2 cellular contexts compared by ENCODE assay signal in the genomic region with DNA sequence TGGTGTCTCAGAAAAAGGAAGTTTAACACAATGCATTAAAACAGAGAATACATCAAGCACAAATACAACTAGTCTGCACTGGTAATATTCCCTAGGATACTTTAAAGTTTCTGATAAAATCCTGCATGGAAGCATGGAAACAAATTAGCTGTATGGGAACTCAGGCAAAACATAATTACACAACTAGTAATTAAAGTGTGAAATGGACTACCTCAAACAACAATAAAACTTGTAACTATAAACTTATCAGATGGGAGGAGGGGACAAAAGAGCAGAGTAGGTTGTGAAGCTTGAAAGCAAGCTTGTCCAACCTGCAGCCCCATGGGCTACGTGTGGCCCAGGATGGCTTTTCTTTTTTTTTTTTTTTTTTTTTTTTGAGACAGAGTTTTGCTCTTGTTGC.
TF ChIP-seq lines count a peak whose summit lies in the region.

No MANE protein-coding gene starts in this region.

TF ChIP-seq in SK-N-SH treated with all-trans-retinoic acid at 6 μM for 48 hours, 23 proteins besides CTCF, POLR2A, EP300 and RAD21 (continued from another document):
- TF ChIP-seq, protein P1, sequence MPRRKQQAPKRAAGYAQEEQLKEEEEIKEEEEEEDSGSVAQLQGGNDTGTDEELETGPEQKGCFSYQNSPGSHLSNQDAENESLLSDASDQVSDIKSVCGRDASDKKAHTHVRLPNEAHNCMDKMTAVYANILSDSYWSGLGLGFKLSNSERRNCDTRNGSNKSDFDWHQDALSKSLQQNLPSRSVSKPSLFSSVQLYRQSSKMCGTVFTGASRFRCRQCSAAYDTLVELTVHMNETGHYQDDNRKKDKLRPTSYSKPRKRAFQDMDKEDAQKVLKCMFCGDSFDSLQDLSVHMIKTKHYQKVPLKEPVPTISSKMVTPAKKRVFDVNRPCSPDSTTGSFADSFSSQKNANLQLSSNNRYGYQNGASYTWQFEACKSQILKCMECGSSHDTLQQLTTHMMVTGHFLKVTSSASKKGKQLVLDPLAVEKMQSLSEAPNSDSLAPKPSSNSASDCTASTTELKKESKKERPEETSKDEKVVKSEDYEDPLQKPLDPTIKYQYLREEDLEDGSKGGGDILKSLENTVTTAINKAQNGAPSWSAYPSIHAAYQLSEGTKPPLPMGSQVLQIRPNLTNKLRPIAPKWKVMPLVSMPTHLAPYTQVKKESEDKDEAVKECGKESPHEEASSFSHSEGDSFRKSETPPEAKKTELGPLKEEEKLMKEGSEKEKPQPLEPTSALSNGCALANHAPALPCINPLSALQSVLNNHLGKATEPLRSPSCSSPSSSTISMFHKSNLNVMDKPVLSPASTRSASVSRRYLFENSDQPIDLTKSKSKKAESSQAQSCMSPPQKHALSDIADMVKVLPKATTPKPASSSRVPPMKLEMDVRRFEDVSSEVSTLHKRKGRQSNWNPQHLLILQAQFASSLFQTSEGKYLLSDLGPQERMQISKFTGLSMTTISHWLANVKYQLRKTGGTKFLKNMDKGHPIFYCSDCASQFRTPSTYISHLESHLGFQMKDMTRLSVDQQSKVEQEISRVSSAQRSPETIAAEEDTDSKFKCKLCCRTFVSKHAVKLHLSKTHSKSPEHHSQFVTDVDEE (CRISPR knock-in tag; IDR thresholded peaks at IDR 0.05): no peak
- TF ChIP-seq TCF4 (CRISPR knock-in tag; IDR thresholded peaks at IDR 0.05; ENCODE audit: borderline replicate concordance): no peak
- TF ChIP-seq RARB (CRISPR knock-in tag; IDR thresholded peaks at IDR 0.05): no peak
- TF ChIP-seq, protein P2, sequence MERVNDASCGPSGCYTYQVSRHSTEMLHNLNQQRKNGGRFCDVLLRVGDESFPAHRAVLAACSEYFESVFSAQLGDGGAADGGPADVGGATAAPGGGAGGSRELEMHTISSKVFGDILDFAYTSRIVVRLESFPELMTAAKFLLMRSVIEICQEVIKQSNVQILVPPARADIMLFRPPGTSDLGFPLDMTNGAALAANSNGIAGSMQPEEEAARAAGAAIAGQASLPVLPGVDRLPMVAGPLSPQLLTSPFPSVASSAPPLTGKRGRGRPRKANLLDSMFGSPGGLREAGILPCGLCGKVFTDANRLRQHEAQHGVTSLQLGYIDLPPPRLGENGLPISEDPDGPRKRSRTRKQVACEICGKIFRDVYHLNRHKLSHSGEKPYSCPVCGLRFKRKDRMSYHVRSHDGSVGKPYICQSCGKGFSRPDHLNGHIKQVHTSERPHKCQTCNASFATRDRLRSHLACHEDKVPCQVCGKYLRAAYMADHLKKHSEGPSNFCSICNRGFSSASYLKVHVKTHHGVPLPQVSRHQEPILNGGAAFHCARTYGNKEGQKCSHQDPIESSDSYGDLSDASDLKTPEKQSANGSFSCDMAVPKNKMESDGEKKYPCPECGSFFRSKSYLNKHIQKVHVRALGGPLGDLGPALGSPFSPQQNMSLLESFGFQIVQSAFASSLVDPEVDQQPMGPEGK (CRISPR knock-in tag; IDR thresholded peaks at IDR 0.05; ENCODE audit: borderline replicate concordance): no peak
- no peak for TF ChIP-seq GLIS3 (CRISPR knock-in tag; IDR thresholded peaks at IDR 0.05)
- TF ChIP-seq, protein P3, sequence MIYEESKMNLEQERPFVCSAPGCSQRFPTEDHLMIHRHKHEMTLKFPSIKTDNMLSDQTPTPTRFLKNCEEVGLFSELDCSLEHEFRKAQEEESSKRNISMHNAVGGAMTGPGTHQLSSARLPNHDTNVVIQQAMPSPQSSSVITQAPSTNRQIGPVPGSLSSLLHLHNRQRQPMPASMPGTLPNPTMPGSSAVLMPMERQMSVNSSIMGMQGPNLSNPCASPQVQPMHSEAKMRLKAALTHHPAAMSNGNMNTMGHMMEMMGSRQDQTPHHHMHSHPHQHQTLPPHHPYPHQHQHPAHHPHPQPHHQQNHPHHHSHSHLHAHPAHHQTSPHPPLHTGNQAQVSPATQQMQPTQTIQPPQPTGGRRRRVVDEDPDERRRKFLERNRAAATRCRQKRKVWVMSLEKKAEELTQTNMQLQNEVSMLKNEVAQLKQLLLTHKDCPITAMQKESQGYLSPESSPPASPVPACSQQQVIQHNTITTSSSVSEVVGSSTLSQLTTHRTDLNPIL (CRISPR knock-in tag; IDR thresholded peaks at IDR 0.05; ENCODE audit: low read depth): no peak

TF ChIP-seq in SK-N-SH, 30 proteins besides CTCF, POLR2A, EP300 and RAD21 (continued from another document):
- TF ChIP-seq, protein P4, sequence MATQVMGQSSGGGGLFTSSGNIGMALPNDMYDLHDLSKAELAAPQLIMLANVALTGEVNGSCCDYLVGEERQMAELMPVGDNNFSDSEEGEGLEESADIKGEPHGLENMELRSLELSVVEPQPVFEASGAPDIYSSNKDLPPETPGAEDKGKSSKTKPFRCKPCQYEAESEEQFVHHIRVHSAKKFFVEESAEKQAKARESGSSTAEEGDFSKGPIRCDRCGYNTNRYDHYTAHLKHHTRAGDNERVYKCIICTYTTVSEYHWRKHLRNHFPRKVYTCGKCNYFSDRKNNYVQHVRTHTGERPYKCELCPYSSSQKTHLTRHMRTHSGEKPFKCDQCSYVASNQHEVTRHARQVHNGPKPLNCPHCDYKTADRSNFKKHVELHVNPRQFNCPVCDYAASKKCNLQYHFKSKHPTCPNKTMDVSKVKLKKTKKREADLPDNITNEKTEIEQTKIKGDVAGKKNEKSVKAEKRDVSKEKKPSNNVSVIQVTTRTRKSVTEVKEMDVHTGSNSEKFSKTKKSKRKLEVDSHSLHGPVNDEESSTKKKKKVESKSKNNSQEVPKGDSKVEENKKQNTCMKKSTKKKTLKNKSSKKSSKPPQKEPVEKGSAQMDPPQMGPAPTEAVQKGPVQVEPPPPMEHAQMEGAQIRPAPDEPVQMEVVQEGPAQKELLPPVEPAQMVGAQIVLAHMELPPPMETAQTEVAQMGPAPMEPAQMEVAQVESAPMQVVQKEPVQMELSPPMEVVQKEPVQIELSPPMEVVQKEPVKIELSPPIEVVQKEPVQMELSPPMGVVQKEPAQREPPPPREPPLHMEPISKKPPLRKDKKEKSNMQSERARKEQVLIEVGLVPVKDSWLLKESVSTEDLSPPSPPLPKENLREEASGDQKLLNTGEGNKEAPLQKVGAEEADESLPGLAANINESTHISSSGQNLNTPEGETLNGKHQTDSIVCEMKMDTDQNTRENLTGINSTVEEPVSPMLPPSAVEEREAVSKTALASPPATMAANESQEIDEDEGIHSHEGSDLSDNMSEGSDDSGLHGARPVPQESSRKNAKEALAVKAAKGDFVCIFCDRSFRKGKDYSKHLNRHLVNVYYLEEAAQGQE (IDR thresholded peaks at IDR 0.05; ENCODE audit: low read depth, low read length): no peak
- TF ChIP-seq, protein P5, sequence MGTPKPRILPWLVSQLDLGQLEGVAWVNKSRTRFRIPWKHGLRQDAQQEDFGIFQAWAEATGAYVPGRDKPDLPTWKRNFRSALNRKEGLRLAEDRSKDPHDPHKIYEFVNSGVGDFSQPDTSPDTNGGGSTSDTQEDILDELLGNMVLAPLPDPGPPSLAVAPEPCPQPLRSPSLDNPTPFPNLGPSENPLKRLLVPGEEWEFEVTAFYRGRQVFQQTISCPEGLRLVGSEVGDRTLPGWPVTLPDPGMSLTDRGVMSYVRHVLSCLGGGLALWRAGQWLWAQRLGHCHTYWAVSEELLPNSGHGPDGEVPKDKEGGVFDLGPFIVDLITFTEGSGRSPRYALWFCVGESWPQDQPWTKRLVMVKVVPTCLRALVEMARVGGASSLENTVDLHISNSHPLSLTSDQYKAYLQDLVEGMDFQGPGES (IDR thresholded peaks at IDR 0.05; ENCODE audit: low read depth, low read length): no peak
- no peak for TF ChIP-seq TEAD4 (IDR thresholded peaks at IDR 0.05; ENCODE audit: borderline replicate concordance, insufficient read depth)
- no peak for TF ChIP-seq RXRA (IDR thresholded peaks at IDR 0.05; ENCODE audit: borderline replicate concordance, low read depth)
- no peak for TF ChIP-seq FOXM1 (IDR thresholded peaks at IDR 0.05; ENCODE audit: low read depth)
- no peak for TF ChIP-seq FOSL2 (IDR thresholded peaks at IDR 0.05; ENCODE audit: borderline replicate concordance, low read depth)
- no peak for TF ChIP-seq GATA2 (CRISPR knock-in tag; IDR thresholded peaks at IDR 0.05)
- no peak for TF ChIP-seq FOXJ3 (CRISPR knock-in tag; IDR thresholded peaks at IDR 0.05)
- TF ChIP-seq, protein P6, sequence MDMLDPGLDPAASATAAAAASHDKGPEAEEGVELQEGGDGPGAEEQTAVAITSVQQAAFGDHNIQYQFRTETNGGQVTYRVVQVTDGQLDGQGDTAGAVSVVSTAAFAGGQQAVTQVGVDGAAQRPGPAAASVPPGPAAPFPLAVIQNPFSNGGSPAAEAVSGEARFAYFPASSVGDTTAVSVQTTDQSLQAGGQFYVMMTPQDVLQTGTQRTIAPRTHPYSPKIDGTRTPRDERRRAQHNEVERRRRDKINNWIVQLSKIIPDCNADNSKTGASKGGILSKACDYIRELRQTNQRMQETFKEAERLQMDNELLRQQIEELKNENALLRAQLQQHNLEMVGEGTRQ (IDR thresholded peaks at IDR 0.05; ENCODE audit: borderline replicate concordance, low read depth, low read length): no peak
- TF ChIP-seq, protein P7, sequence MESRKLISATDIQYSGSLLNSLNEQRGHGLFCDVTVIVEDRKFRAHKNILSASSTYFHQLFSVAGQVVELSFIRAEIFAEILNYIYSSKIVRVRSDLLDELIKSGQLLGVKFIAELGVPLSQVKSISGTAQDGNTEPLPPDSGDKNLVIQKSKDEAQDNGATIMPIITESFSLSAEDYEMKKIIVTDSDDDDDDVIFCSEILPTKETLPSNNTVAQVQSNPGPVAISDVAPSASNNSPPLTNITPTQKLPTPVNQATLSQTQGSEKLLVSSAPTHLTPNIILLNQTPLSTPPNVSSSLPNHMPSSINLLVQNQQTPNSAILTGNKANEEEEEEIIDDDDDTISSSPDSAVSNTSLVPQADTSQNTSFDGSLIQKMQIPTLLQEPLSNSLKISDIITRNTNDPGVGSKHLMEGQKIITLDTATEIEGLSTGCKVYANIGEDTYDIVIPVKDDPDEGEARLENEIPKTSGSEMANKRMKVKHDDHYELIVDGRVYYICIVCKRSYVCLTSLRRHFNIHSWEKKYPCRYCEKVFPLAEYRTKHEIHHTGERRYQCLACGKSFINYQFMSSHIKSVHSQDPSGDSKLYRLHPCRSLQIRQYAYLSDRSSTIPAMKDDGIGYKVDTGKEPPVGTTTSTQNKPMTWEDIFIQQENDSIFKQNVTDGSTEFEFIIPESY (IDR thresholded peaks at IDR 0.05; ENCODE audit: borderline replicate concordance, low read depth): no peak
- TF ChIP-seq ELF1 (IDR thresholded peaks at IDR 0.05): no peak
- TF ChIP-seq EZH2phosphoT487 (IDR thresholded peaks at IDR 0.05; ENCODE audit: borderline replicate concordance, low read depth): no peak
- TF ChIP-seq TAF1 (IDR thresholded peaks at IDR 0.05; ENCODE audit: borderline replicate concordance, low read depth, low read length): no peak
- TF ChIP-seq GABPA (IDR thresholded peaks at IDR 0.05; ENCODE audit: low read depth): no peak
- TF ChIP-seq SIN3A (IDR thresholded peaks at IDR 0.05; ENCODE audit: borderline replicate concordance, low read depth, low read length): no peak
TF ChIP-seq in SK-N-SH: peak in this region for 0.
